Comparison of ENCODE assay signal across 8 cellular contexts in the genomic region with DNA sequence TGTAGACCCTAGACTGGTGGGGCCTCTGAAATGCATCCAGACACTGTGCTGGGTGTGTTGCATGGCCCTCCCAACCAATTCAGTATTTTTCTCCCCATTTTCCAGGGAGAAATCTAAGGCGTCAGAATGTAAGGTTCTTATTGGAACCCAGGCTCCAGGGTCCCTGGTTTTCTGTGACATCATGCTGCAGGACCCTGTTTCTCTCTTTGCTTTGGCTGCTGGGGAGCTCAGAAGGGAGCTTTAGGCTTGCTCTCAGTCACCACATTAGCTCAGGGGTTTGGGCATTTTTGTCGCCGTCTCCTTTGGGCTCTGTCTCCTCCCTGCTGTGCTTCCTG. TPM values are rescaled to one million over a fixed set of nuclear protein-coding genes. Genes with fewer than 3 reads are reported as not detected.
DNase-seq lines count a peak whose midpoint lies in the region; ATAC-seq and TF ChIP-seq lines count a peak whose summit lies in the region.

No MANE protein-coding gene starts in this region.

- TF ChIP-seq RAD21 in Ishikawa (IDR thresholded peaks at IDR 0.05; ENCODE audit: low read depth), result no peak

- no peak overlapping the region for H3K9ac ChIP-seq in neural progenitor cell

- H3K27me3 Mint-ChIP-seq in Caco-2 (ENCODE audit: insufficient read depth, unreplicated experiment) (no peaks in the 10 kb centered on the region), neural progenitor cell (ENCODE audit: insufficient read depth, low read depth) (peaks cover 12% of the 10 kb centered on the region)

- no peaks in the 10 kb centered on the region for H3K36me3 Mint-ChIP-seq in Caco-2 (ENCODE audit: insufficient read depth, unreplicated experiment)
- no peaks in the 10 kb centered on the region for H3K36me3 Mint-ChIP-seq in neural progenitor cell

- no peak for TF ChIP-seq EP300 in Ishikawa (IDR thresholded peaks at IDR 0.05; ENCODE audit: borderline replicate concordance)

- peaks cover 47% of the 10 kb centered on the region for H3K4me1 ChIP-seq in Caco-2
- no peaks in the 10 kb centered on the region for H3K4me1 ChIP-seq in neural progenitor cell

- H3K27ac Mint-ChIP-seq in Caco-2 (ENCODE audit: unreplicated experiment) (peak overlapping the region; percentile 80), neural progenitor cell (peak overlapping the region; percentile 72)

- no peaks in the 10 kb centered on the region for H3K9me3 Mint-ChIP-seq in Caco-2 (ENCODE audit: unreplicated experiment)
- H3K9me3 Mint-ChIP-seq in neural progenitor cell, result no peaks in the 10 kb centered on the region

- H3K27me3 ChIP-seq in Caco-2 (replicated peaks; ENCODE audit: control insufficient read depth, insufficient read depth, low read length), result no peaks in the 10 kb centered on the region
- H3K27me3 ChIP-seq in neural progenitor cell, result no peaks in the 10 kb centered on the region

- no peak for ATAC-seq in HG02759 (IDR thresholded peaks at IDR 0.05; ENCODE audit: unreplicated experiment)

- no TSS peak for BruUV-seq in Caco-2 (replicated peaks; lab: Mats Ljungman, UMichigan)

- TF ChIP-seq CTCF in Caco-2 (IDR thresholded peaks at IDR 0.05; ENCODE audit: insufficient read depth in 1 of 2, low read depth in 1 of 2, low read length in 1 of 2, severe bottlenecking in 1 of 2, unreplicated experiment in 1 of 2) (no peak), neural progenitor cell (IDR thresholded peaks at IDR 0.05) (no peak)

- H3K79me2 ChIP-seq in neural progenitor cell (ENCODE audit: low read depth), result no peaks in the 10 kb centered on the region

- no peak overlapping the region for H3K4me2 ChIP-seq in neural progenitor cell

- CTCF ChIA-PET in Caco-2 (lab: Charles Lee), result interaction anchor here (1.3 kb wide), 1 partner anchor 165 kb away, joined by 7 read pairs; no protein-coding TSS in a partner anchor

- POLR2A ChIA-PET in Caco-2 (lab: Charles Lee), result interaction anchor here (0.7 kb wide), 1 partner anchor 147 kb away, joined by 3 read pairs; no protein-coding TSS in a partner anchor

- no peak overlapping the region for H2AFZ ChIP-seq in neural progenitor cell (replicated peaks)

- H3K4me1 Mint-ChIP-seq in Caco-2 (ENCODE audit: low read depth, unreplicated experiment) (peaks cover 20% of the 10 kb centered on the region), neural progenitor cell (peaks cover 26% of the 10 kb centered on the region)

- H3K9me3 ChIP-seq in Caco-2 (no peaks in the 10 kb centered on the region), neural progenitor cell (ENCODE audit: low read depth) (no peaks in the 10 kb centered on the region)

- H3K4me3 ChIP-seq in Caco-2 (ENCODE audit: low read depth, low read length) (no peak overlapping the region), neural progenitor cell (no peak overlapping the region)

- H3K27ac ChIP-seq in caudate nucleus (ENCODE audit: low read depth, low read length), result peak overlapping the region; percentile 46
- no peak overlapping the region for H3K27ac ChIP-seq in neural progenitor cell

- H3K4me3 Mint-ChIP-seq in Caco-2 (ENCODE audit: unreplicated experiment), result no peak overlapping the region
- no peak overlapping the region for H3K4me3 Mint-ChIP-seq in neural progenitor cell

- H3K36me3 ChIP-seq in Caco-2 (ENCODE audit: control insufficient read depth, insufficient read depth, low read length) (no peaks in the 10 kb centered on the region), neural progenitor cell (no peaks in the 10 kb centered on the region)

- DNase-seq in Caco-2 (no peak), caudate nucleus (lab: John Stamatoyannopoulos, UW) (no peak), neural progenitor cell (ENCODE audit: low spot score) (no peak), NOMO-1 treated with DMSO at 0.1 percent for 48 hours (lab: John Stamatoyannopoulos, UW; ENCODE audit: unreplicated experiment) (no peak), inferior parietal cortex (ENCODE audit: extremely low spot score) (no peak), NCI-H2171 treated with DMSO at 0.1 percent for 48 hours (lab: John Stamatoyannopoulos, UW) (no peak)

- no peaks in the 10 kb centered on the region for H4K20me1 ChIP-seq in neural progenitor cell (ENCODE audit: low read depth)

- intact Hi-C loops in Caco-2 (cut with micrococcal nuclease; ENCODE audit: unreplicated experiment), result no loop called here

- H3F3A ChIP-seq in neural progenitor cell (ENCODE audit: low read depth), result no peaks in the 10 kb centered on the region

TF ChIP-seq in Ishikawa, 13 proteins besides CTCF, POLR2A, EP300 and RAD21:
- TF ChIP-seq CREB1 (IDR thresholded peaks at IDR 0.05; ENCODE audit: low read depth), result peak; percentile 4; the same call in 1 of the 2 replicates
- TF ChIP-seq NFIC (IDR thresholded peaks at IDR 0.05), result no peak
- no peak for TF ChIP-seq YY1 (IDR thresholded peaks at IDR 0.05; ENCODE audit: low read depth)

RNA-seq across cellular contexts. Expression of a gene that starts 2.9 kb away (rescaled TPM):
- 0.52 TPM in 1 of 2 replicates, not detected in the other for total RNA-seq in Caco-2 (2022)
- not detected in 2 replicates for total RNA-seq in neural progenitor cell (ENCODE audit: low replicate concordance)
